30 cellular contexts compared by ENCODE assay signal in the genomic region with DNA sequence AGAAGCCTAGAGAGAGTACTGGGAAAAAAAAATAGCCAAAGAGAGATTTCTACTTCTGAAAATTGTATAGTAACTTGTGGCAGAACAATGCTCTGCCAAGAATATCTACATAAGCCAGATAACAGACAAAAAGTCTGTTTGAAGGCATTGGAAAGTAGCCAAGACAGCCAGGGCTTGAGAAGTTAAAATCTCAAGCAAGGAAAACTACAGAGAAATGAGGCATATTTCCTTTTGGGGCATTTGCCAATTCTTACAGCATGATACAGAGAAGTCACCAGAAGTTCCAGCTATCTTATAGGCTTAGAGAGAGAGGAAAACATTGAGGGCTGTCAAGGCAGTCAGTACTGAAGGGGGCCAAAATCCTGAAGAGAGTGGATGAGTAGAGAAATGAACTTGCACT.
DNase-seq lines count a peak whose midpoint lies in the region; ATAC-seq and TF ChIP-seq lines count a peak whose summit lies in the region.
"Had no signal": no experiment of that assay in that cellular context is flagged by ENCODE, and none has a peak within 500 bp of the region (broad histone marks: within the 10 kb centered on the region; RNA-seq: fewer than 3 reads in every experiment).

No MANE protein-coding gene starts in this region.

- H3K4me3 Mint-ChIP-seq in activated T-cell treated with anti-CD3 and anti-CD28 coated beads, Interleukin-2, amount 50 U/mL, for 72 hours, result no peak overlapping the region
- no peak overlapping the region for H3K4me3 Mint-ChIP-seq in activated CD8-positive, alpha-beta memory T cell treated with anti-CD3 and anti-CD28 coated beads, Interleukin-2, amount 10 ng/mL, durations not matched to agents 7 days and 5 days
- H3K4me3 Mint-ChIP-seq: activated CD4-positive, alpha-beta T cell treated with anti-CD3 and anti-CD28 coated beads, Interleukin-2, amount 10 ng/mL, durations not matched to agents 24 days and 14 days; activated naive CD4-positive, alpha-beta T cell treated with anti-CD3 and anti-CD28 coated beads, Interleukin-2, amount 50 U/mL, for 24 hours; CD8-positive, alpha-beta T cell; GM23338; stimulated activated effector memory CD8-positive, alpha-beta T cell treated with anti-CD3 and anti-CD28 coated beads, Interleukin-12 subunit alpha, Interleukin-12 subunit beta, amount 100 ng/mL, for 72 hours; T-helper 17 cell had no signal

- H3K4me3 ChIP-seq in choroid plexus epithelial cell (ENCODE audit: low read depth, low read length), result no peak overlapping the region
- no peak overlapping the region for H3K4me3 ChIP-seq in testis
- H3K4me3 ChIP-seq: ascending aorta, GM23338, heart right ventricle, psoas muscle, smooth muscle cell, suprapubic skin, uterus had no signal

- peaks cover 5 to 16% of the 10 kb centered on the region in 2 donors for H3K9me3 Mint-ChIP-seq in activated T-cell treated with anti-CD3 and anti-CD28 coated beads, Interleukin-2, amount 50 U/mL, for 72 hours
- peaks cover 11% of the 10 kb centered on the region for H3K9me3 Mint-ChIP-seq in activated CD8-positive, alpha-beta memory T cell treated with anti-CD3 and anti-CD28 coated beads, Interleukin-2, amount 10 ng/mL, durations not matched to agents 7 days and 5 days (ENCODE audit: low read depth)

- H3K27ac Mint-ChIP-seq in activated T-cell treated with anti-CD3 and anti-CD28 coated beads, Interleukin-2, amount 50 U/mL, for 72 hours, result peak overlapping the region; percentile 32
- H3K27ac Mint-ChIP-seq in activated CD8-positive, alpha-beta memory T cell treated with anti-CD3 and anti-CD28 coated beads, Interleukin-2, amount 10 ng/mL, durations not matched to agents 7 days and 5 days, result no peak overlapping the region
- H3K27ac Mint-ChIP-seq: activated CD4-positive, alpha-beta T cell treated with anti-CD3 and anti-CD28 coated beads, Interleukin-2, amount 10 ng/mL, durations not matched to agents 24 days and 14 days; activated naive CD4-positive, alpha-beta T cell treated with anti-CD3 and anti-CD28 coated beads, Interleukin-2, amount 50 U/mL, for 24 hours; CD8-positive, alpha-beta T cell; GM23338; stimulated activated effector memory CD8-positive, alpha-beta T cell treated with anti-CD3 and anti-CD28 coated beads, Interleukin-12 subunit alpha, Interleukin-12 subunit beta, amount 100 ng/mL, for 72 hours; T-helper 17 cell had no signal

- CTCF ChIA-PET in activated CD8-positive, alpha-beta memory T cell treated with anti-CD3 and anti-CD28 coated beads, Interleukin-2, amount 10 ng/mL, durations not matched to agents 7 days and 5 days (lab: Charles Lee), result no interaction called here

- no peaks in the 10 kb centered on the region for H3K4me1 ChIP-seq in testis
- H3K4me1 ChIP-seq: ascending aorta, heart right ventricle, psoas muscle, suprapubic skin, uterus had no signal

- no peak for DNase-seq in activated T-cell treated with anti-CD3 and anti-CD28 coated beads, Interleukin-2, amount 50 U/mL, for 72 hours
- no peak for DNase-seq in activated T-cell treated with anti-CD3 and anti-CD28 coated beads, Interleukin-2, amount 50 U/mL, for 1 hour
- peak; percentile 82 for DNase-seq in choroid plexus epithelial cell (ENCODE audit: low read depth)
- DNase-seq in glomerular visceral epithelial cell (ENCODE audit: extremely low spot score), result peak; percentile 1
- DNase-seq in testis, result peak; percentile 27
- no peak for DNase-seq in LoVo (ENCODE audit: low spot score)
- DNase-seq in activated CD8-positive, alpha-beta memory T cell treated with anti-CD3 and anti-CD28 coated beads, Interleukin-2, amount 10 ng/mL, durations not matched to agents 7 days and 5 days, result no peak
- DNase-seq: activated CD4-positive, alpha-beta T cell treated with anti-CD3 and anti-CD28 coated beads, Interleukin-2, amount 10 ng/mL, durations not matched to agents 24 days and 14 days; CD8-positive, alpha-beta T cell; DMS153; effector CD8-positive, alpha-beta T cell; heart right ventricle; mesendoderm; MM.1S; NCI-H1436 treated with DMSO at 0.1 percent for 48 hours; NCI-H2171; NCI-H69; psoas muscle; stimulated activated CD4-positive, alpha-beta T cell treated with anti-CD3 and anti-CD28 coated beads, Interleukin-2, amount 100 ng/mL, for 48 hours; T-helper 17 cell; uterus had no signal

- peaks cover 10% of the 10 kb centered on the region for H3K27me3 Mint-ChIP-seq in activated T-cell treated with anti-CD3 and anti-CD28 coated beads, Interleukin-2, amount 50 U/mL, for 72 hours (ENCODE audit: low read depth)
- no peaks in the 10 kb centered on the region for H3K27me3 Mint-ChIP-seq in activated CD8-positive, alpha-beta memory T cell treated with anti-CD3 and anti-CD28 coated beads, Interleukin-2, amount 10 ng/mL, durations not matched to agents 7 days and 5 days
- H3K27me3 Mint-ChIP-seq: activated CD4-positive, alpha-beta T cell treated with anti-CD3 and anti-CD28 coated beads, Interleukin-2, amount 10 ng/mL, durations not matched to agents 24 days and 14 days; activated naive CD4-positive, alpha-beta T cell treated with anti-CD3 and anti-CD28 coated beads, Interleukin-2, amount 50 U/mL, for 24 hours; T-helper 17 cell had no signal

- intact Hi-C loops in testis (cut with DNase I; ENCODE audit: low total_unique reads), result no loop called here

- no peaks in the 10 kb centered on the region for H3K27me3 ChIP-seq in testis
- H3K27me3 ChIP-seq: ascending aorta, heart right ventricle, neutrophil, suprapubic skin, uterus had no signal

- peaks cover 6 to 16% of the 10 kb centered on the region in 2 donors for H3K36me3 Mint-ChIP-seq in activated T-cell treated with anti-CD3 and anti-CD28 coated beads, Interleukin-2, amount 50 U/mL, for 72 hours (ENCODE audit: insufficient read depth in 2 of 2)
- peaks cover 8% of the 10 kb centered on the region for H3K36me3 Mint-ChIP-seq in activated CD8-positive, alpha-beta memory T cell treated with anti-CD3 and anti-CD28 coated beads, Interleukin-2, amount 10 ng/mL, durations not matched to agents 7 days and 5 days
- H3K36me3 Mint-ChIP-seq: stimulated activated effector memory CD8-positive, alpha-beta T cell treated with anti-CD3 and anti-CD28 coated beads, Interleukin-12 subunit alpha, Interleukin-12 subunit beta, amount 100 ng/mL, for 72 hours had no signal

- no peak overlapping the region for H3K27ac ChIP-seq in testis
- H3K27ac ChIP-seq: ascending aorta, heart right ventricle, neutrophil, psoas muscle, suprapubic skin, uterus had no signal

- TF ChIP-seq CTCF in choroid plexus epithelial cell (conservative IDR thresholded peaks at IDR 0.05; ENCODE audit: low read depth, low read length), result no peak
- TF ChIP-seq CTCF in testis (IDR thresholded peaks at IDR 0.05), result no peak

- H3K4me1 Mint-ChIP-seq in activated T-cell treated with anti-CD3 and anti-CD28 coated beads, Interleukin-2, amount 50 U/mL, for 72 hours (ENCODE audit: low read depth), result no peaks in the 10 kb centered on the region
- peaks cover 3% of the 10 kb centered on the region for H3K4me1 Mint-ChIP-seq in activated CD8-positive, alpha-beta memory T cell treated with anti-CD3 and anti-CD28 coated beads, Interleukin-2, amount 10 ng/mL, durations not matched to agents 7 days and 5 days
- H3K4me1 Mint-ChIP-seq: activated CD4-positive, alpha-beta T cell treated with anti-CD3 and anti-CD28 coated beads, Interleukin-2, amount 10 ng/mL, durations not matched to agents 24 days and 14 days; activated naive CD4-positive, alpha-beta T cell treated with anti-CD3 and anti-CD28 coated beads, Interleukin-2, amount 50 U/mL, for 24 hours; stimulated activated effector memory CD8-positive, alpha-beta T cell treated with anti-CD3 and anti-CD28 coated beads, Interleukin-12 subunit alpha, Interleukin-12 subunit beta, amount 100 ng/mL, for 72 hours; T-helper 17 cell had no signal

- no peak for TF ChIP-seq POLR2A in testis (IDR thresholded peaks at IDR 0.05)

- ATAC-seq in activated T-cell treated with anti-CD3 and anti-CD28 coated beads, Interleukin-2, amount 50 U/mL, for 72 hours (replicated peaks in 1 of 2), result no peak
- ATAC-seq in activated CD8-positive, alpha-beta memory T cell treated with anti-CD3 and anti-CD28 coated beads, Interleukin-2, amount 10 ng/mL, durations not matched to agents 7 days and 5 days, result no peak
- no peak for ATAC-seq in activated CD4-positive, CD25-positive, alpha-beta regulatory T cell treated with anti-CD3 and anti-CD28 coated beads, Interleukin-2, amount 50 U/mL, for 24 hours
- ATAC-seq: CD8-positive, alpha-beta T cell; GM23338; heart right ventricle; left lobe of liver; psoas muscle; stimulated activated effector memory CD8-positive, alpha-beta T cell treated with anti-CD3 and anti-CD28 coated beads, Interleukin-12 subunit alpha, Interleukin-12 subunit beta, amount 100 ng/mL, for 72 hours; T-helper 17 cell had no signal

- no peaks in the 10 kb centered on the region for H3K36me3 ChIP-seq in testis (ENCODE audit: low read depth, missing control alignments)
- H3K36me3 ChIP-seq: ascending aorta, heart right ventricle, neutrophil, suprapubic skin, uterus had no signal

- H3K9me3 ChIP-seq in testis, result no peaks in the 10 kb centered on the region
- H3K9me3 ChIP-seq: neutrophil, suprapubic skin, uterus had no signal

Comparison
In these comparisons a context has a peak if more than half of its experiments do, and no peak if none do; other contexts are left out.
1. DNase-seq: peak in choroid plexus epithelial cell (single experiment), glomerular visceral epithelial cell (single experiment) and testis (single experiment); none in activated T-cell treated with anti-CD3 and anti-CD28 coated beads, Interleukin-2, amount 50 U/mL, for 72 hours (0 of 2), activated T-cell treated with anti-CD3 and anti-CD28 coated beads, Interleukin-2, amount 50 U/mL, for 1 hour (single experiment), LoVo (single experiment) and activated CD8-positive, alpha-beta memory T cell treated with anti-CD3 and anti-CD28 coated beads, Interleukin-2, amount 10 ng/mL, durations not matched to agents 7 days and 5 days (single experiment).